Comparison of ENCODE assay signal across 1 cellular context in genomic region chr6:13711726-13712484, GRCh38.
A peak's percentile ranks its signal among the peaks of the same experiment; 100 is the strongest.
TF ChIP-seq lines count a peak whose summit lies in the region.

TSS of gene RANBP9 (minus strand) at chr6:13711835. CDS start at chr6:13711505, 330 bp downstream.

TF ChIP-seq in HEK293, 187 proteins besides CTCF, POLR2A, EP300 and RAD21 (continued from another document and continues in another):
- TF ChIP-seq AEBP2 (tag by site-specific recombination; IDR thresholded peaks at IDR 0.05; ENCODE audit: borderline replicate concordance) (no peak), ZNF596 (tag by site-specific recombination; IDR thresholded peaks at IDR 0.05) (0 out of 2 replicates have a peak, but pooled peaks have one; percentile 15), ZNF785 (tag by site-specific recombination; IDR thresholded peaks at IDR 0.05) (peak; percentile 70; the same call in 1 of the 2 replicates), ZBTB8A (tag by site-specific recombination; IDR thresholded peaks at IDR 0.05) (peak; percentile 91), ZNF292 (tag by site-specific recombination; IDR thresholded peaks at IDR 0.05; ENCODE audit: borderline replicate concordance, low read depth) (no peak), ZNF776 (tag by site-specific recombination; IDR thresholded peaks at IDR 0.05; ENCODE audit: borderline replicate concordance) (no peak), HIC1 (tag by site-specific recombination; IDR thresholded peaks at IDR 0.05) (peak; percentile 40; the same call in 1 of the 2 replicates), MEIS1 (CRISPR knock-in tag; IDR thresholded peaks at IDR 0.05; ENCODE audit: borderline replicate concordance) (no peak), ZNF560 (tag by site-specific recombination; IDR thresholded peaks at IDR 0.05; ENCODE audit: borderline replicate concordance) (no peak), ZNF155 (tag by site-specific recombination; IDR thresholded peaks at IDR 0.05) (no peak), ZNF24 (tag by site-specific recombination; IDR thresholded peaks at IDR 0.05) (peak; percentile 81; the same call in 1 of the 2 replicates), ZNF544 (tag by site-specific recombination; IDR thresholded peaks at IDR 0.05) (no peak), ZNF280D (tag by site-specific recombination; IDR thresholded peaks at IDR 0.05) (no peak), ZNF837 (tag by site-specific recombination; IDR thresholded peaks at IDR 0.05) (no peak), ZNF112 (tag by site-specific recombination; IDR thresholded peaks at IDR 0.05) (no peak), ZBTB1 (tag by site-specific recombination; IDR thresholded peaks at IDR 0.05) (0 out of 2 replicates have a peak, but pooled peaks have one; percentile 10), ZNF350 (tag by site-specific recombination; IDR thresholded peaks at IDR 0.05) (no peak), ZNF366 (tag by site-specific recombination; conservative IDR thresholded peaks at IDR 0.05) (0 out of 2 replicates have a peak, but pooled peaks have one; percentile 20), ZNF488 (tag by site-specific recombination; IDR thresholded peaks at IDR 0.05) (no peak), ZNF521 (tag by site-specific recombination; IDR thresholded peaks at IDR 0.05) (no peak), ZNF114 (tag by site-specific recombination; IDR thresholded peaks at IDR 0.05) (no peak), PRDM4 (tag by site-specific recombination; IDR thresholded peaks at IDR 0.05) (peak; percentile 94), ZNF571 (tag by site-specific recombination; IDR thresholded peaks at IDR 0.05) (no peak), KLF10 (tag by site-specific recombination; IDR thresholded peaks at IDR 0.05) (peak; percentile 99), ZNF18 (tag by site-specific recombination; IDR thresholded peaks at IDR 0.05) (no peak)
- TF ChIP-seq, protein P1, sequence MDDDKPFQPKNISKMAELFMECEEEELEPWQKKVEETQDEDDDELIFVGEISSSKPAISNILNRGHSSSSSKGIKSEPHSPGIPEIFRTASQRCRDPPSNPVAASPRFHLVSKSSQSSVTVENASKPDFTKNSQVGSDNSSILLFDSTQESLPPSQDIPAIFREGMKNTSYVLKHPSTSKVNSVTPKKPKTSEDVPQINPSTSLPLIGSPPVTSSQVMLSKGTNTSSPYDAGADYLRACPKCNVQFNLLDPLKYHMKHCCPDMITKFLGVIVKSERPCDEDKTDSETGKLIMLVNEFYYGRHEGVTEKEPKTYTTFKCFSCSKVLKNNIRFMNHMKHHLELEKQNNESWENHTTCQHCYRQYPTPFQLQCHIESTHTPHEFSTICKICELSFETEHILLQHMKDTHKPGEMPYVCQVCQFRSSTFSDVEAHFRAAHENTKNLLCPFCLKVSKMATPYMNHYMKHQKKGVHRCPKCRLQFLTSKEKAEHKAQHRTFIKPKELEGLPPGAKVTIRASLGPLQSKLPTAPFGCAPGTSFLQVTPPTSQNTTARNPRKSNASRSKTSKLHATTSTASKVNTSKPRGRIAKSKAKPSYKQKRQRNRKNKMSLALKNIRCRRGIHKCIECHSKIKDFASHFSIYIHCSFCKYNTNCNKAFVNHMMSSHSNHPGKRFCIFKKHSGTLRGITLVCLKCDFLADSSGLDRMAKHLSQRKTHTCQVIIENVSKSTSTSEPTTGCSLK (tag by site-specific recombination; IDR thresholded peaks at IDR 0.05), result no peak
- TF ChIP-seq, protein P2, sequence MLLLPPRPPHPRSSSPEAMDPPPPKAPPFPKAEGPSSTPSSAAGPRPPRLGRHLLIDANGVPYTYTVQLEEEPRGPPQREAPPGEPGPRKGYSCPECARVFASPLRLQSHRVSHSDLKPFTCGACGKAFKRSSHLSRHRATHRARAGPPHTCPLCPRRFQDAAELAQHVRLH (tag by site-specific recombination; IDR thresholded peaks at IDR 0.05), result peak; percentile 38; the same call in 1 of the 2 replicates
- TF ChIP-seq, protein P3, sequence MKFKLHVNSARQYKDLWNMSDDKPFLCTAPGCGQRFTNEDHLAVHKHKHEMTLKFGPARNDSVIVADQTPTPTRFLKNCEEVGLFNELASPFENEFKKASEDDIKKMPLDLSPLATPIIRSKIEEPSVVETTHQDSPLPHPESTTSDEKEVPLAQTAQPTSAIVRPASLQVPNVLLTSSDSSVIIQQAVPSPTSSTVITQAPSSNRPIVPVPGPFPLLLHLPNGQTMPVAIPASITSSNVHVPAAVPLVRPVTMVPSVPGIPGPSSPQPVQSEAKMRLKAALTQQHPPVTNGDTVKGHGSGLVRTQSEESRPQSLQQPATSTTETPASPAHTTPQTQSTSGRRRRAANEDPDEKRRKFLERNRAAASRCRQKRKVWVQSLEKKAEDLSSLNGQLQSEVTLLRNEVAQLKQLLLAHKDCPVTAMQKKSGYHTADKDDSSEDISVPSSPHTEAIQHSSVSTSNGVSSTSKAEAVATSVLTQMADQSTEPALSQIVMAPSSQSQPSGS (tag by site-specific recombination; IDR thresholded peaks at IDR 0.05; ENCODE audit: low read depth), result no peak
- TF ChIP-seq, protein P4, sequence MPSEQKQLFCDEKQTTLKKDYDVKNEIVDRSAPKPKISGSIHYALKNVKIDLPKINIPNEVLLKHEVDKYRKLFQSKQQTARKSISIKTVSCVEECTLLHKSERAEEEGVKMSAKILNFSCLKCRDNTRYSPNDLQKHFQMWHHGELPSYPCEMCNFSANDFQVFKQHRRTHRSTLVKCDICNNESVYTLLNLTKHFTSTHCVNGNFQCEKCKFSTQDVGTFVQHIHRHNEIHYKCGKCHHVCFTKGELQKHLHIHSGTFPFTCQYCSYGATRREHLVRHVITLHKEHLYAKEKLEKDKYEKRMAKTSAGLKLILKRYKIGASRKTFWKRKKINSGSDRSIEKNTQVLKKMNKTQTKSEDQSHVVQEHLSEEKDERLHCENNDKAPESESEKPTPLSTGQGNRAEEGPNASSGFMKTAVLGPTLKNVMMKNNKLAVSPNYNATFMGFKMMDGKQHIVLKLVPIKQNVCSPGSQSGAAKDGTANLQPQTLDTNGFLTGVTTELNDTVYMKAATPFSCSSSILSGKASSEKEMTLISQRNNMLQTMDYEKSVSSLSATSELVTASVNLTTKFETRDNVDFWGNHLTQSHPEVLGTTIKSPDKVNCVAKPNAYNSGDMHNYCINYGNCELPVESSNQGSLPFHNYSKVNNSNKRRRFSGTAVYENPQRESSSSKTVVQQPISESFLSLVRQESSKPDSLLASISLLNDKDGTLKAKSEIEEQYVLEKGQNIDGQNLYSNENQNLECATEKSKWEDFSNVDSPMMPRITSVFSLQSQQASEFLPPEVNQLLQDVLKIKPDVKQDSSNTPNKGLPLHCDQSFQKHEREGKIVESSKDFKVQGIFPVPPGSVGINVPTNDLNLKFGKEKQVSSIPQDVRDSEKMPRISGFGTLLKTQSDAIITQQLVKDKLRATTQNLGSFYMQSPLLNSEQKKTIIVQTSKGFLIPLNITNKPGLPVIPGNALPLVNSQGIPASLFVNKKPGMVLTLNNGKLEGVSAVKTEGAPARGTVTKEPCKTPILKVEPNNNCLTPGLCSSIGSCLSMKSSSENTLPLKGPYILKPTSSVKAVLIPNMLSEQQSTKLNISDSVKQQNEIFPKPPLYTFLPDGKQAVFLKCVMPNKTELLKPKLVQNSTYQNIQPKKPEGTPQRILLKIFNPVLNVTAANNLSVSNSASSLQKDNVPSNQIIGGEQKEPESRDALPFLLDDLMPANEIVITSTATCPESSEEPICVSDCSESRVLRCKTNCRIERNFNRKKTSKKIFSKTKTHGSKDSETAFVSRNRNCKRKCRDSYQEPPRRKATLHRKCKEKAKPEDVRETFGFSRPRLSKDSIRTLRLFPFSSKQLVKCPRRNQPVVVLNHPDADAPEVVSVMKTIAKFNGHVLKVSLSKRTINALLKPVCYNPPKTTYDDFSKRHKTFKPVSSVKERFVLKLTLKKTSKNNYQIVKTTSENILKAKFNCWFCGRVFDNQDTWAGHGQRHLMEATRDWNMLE (tag by site-specific recombination; conservative IDR thresholded peaks at IDR 0.05; ENCODE audit: low read depth), result 0 out of 2 replicates have a peak, but pooled peaks have one; percentile 36
- TF ChIP-seq, protein P5, sequence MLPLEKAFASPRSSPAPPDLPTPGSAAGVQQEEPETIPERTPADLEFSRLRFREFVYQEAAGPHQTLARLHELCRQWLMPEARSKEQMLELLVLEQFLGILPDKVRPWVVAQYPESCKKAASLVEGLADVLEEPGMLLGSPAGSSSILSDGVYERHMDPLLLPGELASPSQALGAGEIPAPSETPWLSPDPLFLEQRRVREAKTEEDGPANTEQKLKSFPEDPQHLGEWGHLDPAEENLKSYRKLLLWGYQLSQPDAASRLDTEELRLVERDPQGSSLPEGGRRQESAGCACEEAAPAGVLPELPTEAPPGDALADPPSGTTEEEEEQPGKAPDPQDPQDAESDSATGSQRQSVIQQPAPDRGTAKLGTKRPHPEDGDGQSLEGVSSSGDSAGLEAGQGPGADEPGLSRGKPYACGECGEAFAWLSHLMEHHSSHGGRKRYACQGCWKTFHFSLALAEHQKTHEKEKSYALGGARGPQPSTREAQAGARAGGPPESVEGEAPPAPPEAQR (tag by site-specific recombination; IDR thresholded peaks at IDR 0.05), result no peak; the same call in 1 of the 2 replicates
